ENCODE assay signal across 8 cellular contexts in the genomic region with DNA sequence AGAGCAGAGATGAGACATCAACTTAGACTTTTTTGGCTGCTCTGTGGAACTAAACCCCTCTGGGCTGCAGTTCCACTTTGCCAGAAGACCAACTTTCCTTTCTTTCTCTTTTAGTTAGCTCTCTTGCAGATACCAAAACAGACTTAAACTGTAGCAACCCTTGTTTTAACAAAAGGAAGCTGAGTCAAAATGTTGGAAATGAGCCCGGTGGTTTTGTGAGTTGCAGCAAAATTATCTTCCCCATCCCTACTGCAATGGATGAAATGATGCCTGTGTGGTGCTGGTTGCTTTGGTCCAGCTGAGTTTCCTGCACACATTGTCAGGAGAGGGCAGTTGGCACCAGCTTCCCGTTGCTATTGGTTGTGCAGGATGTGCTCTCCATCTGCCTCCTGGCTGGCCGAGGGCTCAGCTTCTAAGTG.
DNase-seq lines count a peak whose midpoint lies in the region; ATAC-seq and TF ChIP-seq lines count a peak whose summit lies in the region.

No MANE protein-coding gene starts in this region.

- H3K36me3 Mint-ChIP-seq in activated naive CD4-positive, alpha-beta T cell treated with anti-CD3 and anti-CD28 coated beads for 36 hours (ENCODE audit: low read depth) = peaks cover 9% of the 10 kb centered on the region
- peaks cover 16% of the 10 kb centered on the region for H3K36me3 Mint-ChIP-seq in activated CD8-positive, alpha-beta T cell treated with anti-CD3 and anti-CD28 coated beads for 36 hours (ENCODE audit: low read depth)

- peak overlapping the region in 7 of 10 donors; percentile 9 to 39 (median 16) for H3K4me3 ChIP-seq in heart right ventricle

- H3K9me3 Mint-ChIP-seq in activated naive CD4-positive, alpha-beta T cell treated with anti-CD3 and anti-CD28 coated beads for 36 hours = no peaks in the 10 kb centered on the region
- H3K9me3 Mint-ChIP-seq in activated CD8-positive, alpha-beta T cell treated with anti-CD3 and anti-CD28 coated beads for 36 hours = no peaks in the 10 kb centered on the region
- H3K9me3 Mint-ChIP-seq in stimulated activated naive CD8-positive, alpha-beta T cell treated with anti-CD3 and anti-CD28 coated beads, Interleukin-15, amount 100 ng/mL, for 72 hours = no peaks in the 10 kb centered on the region

- H3K27me3 Mint-ChIP-seq in activated naive CD4-positive, alpha-beta T cell treated with anti-CD3 and anti-CD28 coated beads for 36 hours (ENCODE audit: low read depth) = no peaks in the 10 kb centered on the region
- H3K27me3 Mint-ChIP-seq in activated CD8-positive, alpha-beta T cell treated with anti-CD3 and anti-CD28 coated beads for 36 hours = no peaks in the 10 kb centered on the region
- H3K27me3 Mint-ChIP-seq in stimulated activated naive CD8-positive, alpha-beta T cell treated with anti-CD3 and anti-CD28 coated beads, Interleukin-15, amount 100 ng/mL, for 72 hours = no peaks in the 10 kb centered on the region

- peak; percentile 10 for ATAC-seq in HG03045 (IDR thresholded peaks at IDR 0.05; ENCODE audit: unreplicated experiment)
- ATAC-seq in activated CD8-positive, alpha-beta T cell treated with anti-CD3 and anti-CD28 coated beads for 36 hours = peak; percentile 40
- peak in 6 of 8 donors; percentile 40 to 68 (median 46) for ATAC-seq in heart right ventricle
- ATAC-seq in stimulated activated naive CD8-positive, alpha-beta T cell treated with anti-CD3 and anti-CD28 coated beads, Interleukin-15, amount 100 ng/mL, for 72 hours = peak; percentile 52

- CTCF ChIA-PET in activated naive CD4-positive, alpha-beta T cell treated with anti-CD3 and anti-CD28 coated beads for 36 hours (lab: Charles Lee) = interaction anchor here (1.5 kb wide), 2 partner anchors 15 to 74 kb away, joined by 3 to 7 read pairs; no protein-coding TSS in a partner anchor
- CTCF ChIA-PET in activated CD8-positive, alpha-beta T cell treated with anti-CD3 and anti-CD28 coated beads for 36 hours (lab: Charles Lee) = interaction anchor here (1.2 to 3.9 kb wide), 3 partner anchors 66 to 116 kb away, joined by 5 to 29 read pairs (median 6); a partner anchor contains a TSS

- H3K4me1 ChIP-seq in heart right ventricle = peaks cover 11 to 78% (median 56%) of the 10 kb centered on the region in 9 donors

- H3K27ac ChIP-seq in heart right ventricle = peak overlapping the region in 9 of 10 donors; percentile 9 to 79 (median 58)

- WGBS in heart right ventricle, 2 donors = 25 to 35% methylated on average over 3 of the region's 3 CpGs

- DNase-seq in activated naive CD4-positive, alpha-beta T cell treated with anti-CD3 and anti-CD28 coated beads for 36 hours = peak; percentile 58
- no peak for DNase-seq in activated naive CD4-positive, alpha-beta T cell treated with Interleukin-2 at 50 U/mL for 16 hours
- peak; percentile 33 for DNase-seq in activated CD8-positive, alpha-beta T cell treated with anti-CD3 and anti-CD28 coated beads for 36 hours
- DNase-seq in heart right ventricle (peak; percentile 36 to 65), NCI-H2227 (lab: John Stamatoyannopoulos, UW; ENCODE audit: unreplicated experiment) (no peak)
- peak in 1 of 2 donors; percentile 18 for DNase-seq in stimulated activated naive CD8-positive, alpha-beta T cell treated with anti-CD3 and anti-CD28 coated beads, Interleukin-15, amount 100 ng/mL, for 72 hours
- DNase-seq in activated CD4-positive, CD25-positive, alpha-beta regulatory T cell (lab: John Stamatoyannopoulos, UW) = no peak

- intact Hi-C loops in activated naive CD4-positive, alpha-beta T cell treated with anti-CD3 and anti-CD28 coated beads for 36 hours (cut with micrococcal nuclease) = loop anchor here (1.0 to 10.0 kb wide), 6 partner anchors 13 to 1546 kb away; a partner anchor contains a TSS
- intact Hi-C loops in activated CD8-positive, alpha-beta T cell treated with anti-CD3 and anti-CD28 coated beads for 36 hours (cut with micrococcal nuclease) = loop anchor here (5.0 kb wide), 1 partner anchor 76 kb away; no protein-coding TSS in a partner anchor
- intact Hi-C loops in heart right ventricle (cut with DNase I) = loop anchor here in 1 of 10 donors (10.0 kb wide), 1 partner anchor 64 kb away; no protein-coding TSS in a partner anchor

- peaks cover 37% of the 10 kb centered on the region for H3K4me1 Mint-ChIP-seq in activated naive CD4-positive, alpha-beta T cell treated with anti-CD3 and anti-CD28 coated beads for 36 hours (ENCODE audit: low read depth)
- peaks cover 39% of the 10 kb centered on the region for H3K4me1 Mint-ChIP-seq in activated CD8-positive, alpha-beta T cell treated with anti-CD3 and anti-CD28 coated beads for 36 hours (ENCODE audit: low read depth)
- H3K4me1 Mint-ChIP-seq in stimulated activated naive CD8-positive, alpha-beta T cell treated with anti-CD3 and anti-CD28 coated beads, Interleukin-15, amount 100 ng/mL, for 72 hours = peaks cover 60% of the 10 kb centered on the region

- POLR2A ChIA-PET in activated CD8-positive, alpha-beta T cell treated with anti-CD3 and anti-CD28 coated beads for 36 hours (lab: Charles Lee) = interaction anchor here (0.8 kb wide), 1 partner anchor 112 kb away, joined by 3 read pairs; no protein-coding TSS in a partner anchor

- H3K27me3 ChIP-seq in heart right ventricle = no peaks in the 10 kb centered on the region

- no peak for TF ChIP-seq CTCF in activated CD8-positive, alpha-beta T cell treated with anti-CD3 and anti-CD28 coated beads for 36 hours (IDR thresholded peaks at IDR 0.05)
- TF ChIP-seq CTCF in heart right ventricle (IDR thresholded peaks at IDR 0.05) = no peak

- H3K4me3 Mint-ChIP-seq in activated naive CD4-positive, alpha-beta T cell treated with anti-CD3 and anti-CD28 coated beads for 36 hours = peak overlapping the region; percentile 72
- H3K4me3 Mint-ChIP-seq in activated CD8-positive, alpha-beta T cell treated with anti-CD3 and anti-CD28 coated beads for 36 hours = peak overlapping the region; percentile 76
- H3K4me3 Mint-ChIP-seq in stimulated activated naive CD8-positive, alpha-beta T cell treated with anti-CD3 and anti-CD28 coated beads, Interleukin-15, amount 100 ng/mL, for 72 hours = peak overlapping the region; percentile 73 to 80

- H3K27ac Mint-ChIP-seq in activated naive CD4-positive, alpha-beta T cell treated with anti-CD3 and anti-CD28 coated beads for 36 hours = peak overlapping the region; percentile 85
- peak overlapping the region; percentile 86 for H3K27ac Mint-ChIP-seq in activated CD8-positive, alpha-beta T cell treated with anti-CD3 and anti-CD28 coated beads for 36 hours
- peak overlapping the region; percentile 72 to 94 for H3K27ac Mint-ChIP-seq in stimulated activated naive CD8-positive, alpha-beta T cell treated with anti-CD3 and anti-CD28 coated beads, Interleukin-15, amount 100 ng/mL, for 72 hours

- peaks cover 0 to 18% (median 0%) of the 10 kb centered on the region in 9 donors for H3K36me3 ChIP-seq in heart right ventricle

- H3K9me3 ChIP-seq in heart right ventricle = no peaks in the 10 kb centered on the region

Comparison
In these comparisons a context has a peak if more than half of its experiments do, and no peak if none do; other contexts are left out.
1. DNase-seq: peak in activated naive CD4-positive, alpha-beta T cell treated with anti-CD3 and anti-CD28 coated beads for 36 hours (single experiment), activated CD8-positive, alpha-beta T cell treated with anti-CD3 and anti-CD28 coated beads for 36 hours (single experiment) and heart right ventricle (2 of 2); none in activated naive CD4-positive, alpha-beta T cell treated with Interleukin-2 at 50 U/mL for 16 hours (single experiment), NCI-H2227 (single experiment) and activated CD4-positive, CD25-positive, alpha-beta regulatory T cell (0 of 4).
2. Peak in every context shown above with its lines, with median percentiles within 50 percentile points of each other: H3K27ac Mint-ChIP-seq, H3K4me3 Mint-ChIP-seq and ATAC-seq.